In the genomic region with DNA sequence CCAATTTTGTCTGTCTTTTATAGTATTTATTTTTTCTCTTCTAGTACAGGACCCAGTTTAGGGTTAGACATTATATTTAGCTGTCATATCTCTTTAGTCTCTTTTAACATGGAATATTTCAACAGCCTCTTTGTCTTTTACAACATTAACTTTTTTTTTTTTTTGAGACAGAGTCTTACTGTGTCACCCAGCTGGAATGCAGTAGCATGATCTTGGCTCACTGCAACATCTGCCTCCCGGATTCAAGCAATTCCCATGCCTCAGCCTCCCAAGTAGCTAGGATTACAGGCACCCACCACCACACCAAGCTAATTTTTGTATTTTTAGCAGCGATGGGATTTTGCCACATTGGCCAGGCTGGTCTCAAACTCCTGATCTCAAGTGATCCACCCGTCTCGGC, we compare ENCODE assay signal across 19 cellular contexts.
DNase-seq lines count a peak whose midpoint lies in the region; ATAC-seq, FAIRE-seq and TF ChIP-seq lines count a peak whose summit lies in the region.
"Had no signal": no experiment of that assay in that cellular context is flagged by ENCODE, and none has a peak within 500 bp of the region (broad histone marks: within the 10 kb centered on the region; RNA-seq: fewer than 3 reads in every experiment).

No MANE protein-coding gene starts in this region.

- H3K27ac Mint-ChIP-seq in astrocyte (ENCODE audit: unreplicated experiment) = no peak overlapping the region

- FAIRE-seq in astrocyte (lab: Jason Lieb, UNC) = no peak
- FAIRE-seq: GM12891 had no signal

- H3K27me3 Mint-ChIP-seq in astrocyte (ENCODE audit: low read depth, unreplicated experiment) = no peaks in the 10 kb centered on the region

- no peak overlapping the region for H3K9ac ChIP-seq in astrocyte (ENCODE audit: low read length)
- H3K9ac ChIP-seq: KMS-11 had no signal

- ATAC-seq in GM21737 (IDR thresholded peaks at IDR 0.05; ENCODE audit: unreplicated experiment) = no peak
- ATAC-seq: Panc1, SK-N-SH treated with all-trans-retinoic acid at 6 μM for 48 hours had no signal

- no peak for TF ChIP-seq POLR2A in spleen (IDR thresholded peaks at IDR 0.05)

- H3K36me3 Mint-ChIP-seq in astrocyte (ENCODE audit: low read depth, unreplicated experiment) = peaks cover 13% of the 10 kb centered on the region

- no peaks in the 10 kb centered on the region for H3K79me2 ChIP-seq in astrocyte (ENCODE audit: insufficient read depth, low read length)

- no peak overlapping the region for H3K4me3 Mint-ChIP-seq in astrocyte (ENCODE audit: unreplicated experiment)
- H3K4me3 Mint-ChIP-seq: HFFc6 had no signal

- H3K4me1 Mint-ChIP-seq in astrocyte (ENCODE audit: low read depth, unreplicated experiment) = peaks cover 11% of the 10 kb centered on the region

- intact Hi-C loops in spleen (cut with DNase I; ENCODE audit: low total_unique reads) (no loop called here), tibial artery (cut with DNase I; ENCODE audit: low total_unique reads) (no loop called here)

- 90 to 96% (median 92%) methylated on average over 4 of the region's 4 CpGs for WGBS in spleen, 5 donors

- H3K4me2 ChIP-seq in astrocyte (ENCODE audit: low read length) = no peak overlapping the region
- H3K4me2 ChIP-seq: KMS-11 had no signal

- H3K36me3 ChIP-seq in astrocyte (ENCODE audit: insufficient read depth, low read length) (no peaks in the 10 kb centered on the region), spleen (no peaks in the 10 kb centered on the region), tibial artery (no peaks in the 10 kb centered on the region)

- no peak overlapping the region for H3K27ac ChIP-seq in astrocyte (ENCODE audit: low read depth, low read length)
- no peak overlapping the region for H3K27ac ChIP-seq in spleen
- no peak overlapping the region for H3K27ac ChIP-seq in tibial artery
- H3K27ac ChIP-seq: KMS-11 had no signal

- TF ChIP-seq CTCF in astrocyte (IDR thresholded peaks at IDR 0.05; ENCODE audit: insufficient read depth, low read depth, low read length) = no peak
- no peak for TF ChIP-seq CTCF in fibroblast of mammary gland (conservative IDR thresholded peaks at IDR 0.05; ENCODE audit: control insufficient read depth, insufficient read depth, low read depth, low read length)
- no peak for TF ChIP-seq CTCF in spleen (IDR thresholded peaks at IDR 0.05 in 8 of 11, conservative IDR thresholded peaks at IDR 0.05 in 3 of 11)
- TF ChIP-seq CTCF in tibial artery (IDR thresholded peaks at IDR 0.05) = no peak

- peak; percentile 28 for DNase-seq in HT1080 (ENCODE audit: low read depth)
- peak; percentile 18 for DNase-seq in astrocyte (ENCODE audit: low read depth)
- DNase-seq in fibroblast of mammary gland (ENCODE audit: low read depth) = peak; percentile 53
- DNase-seq in spleen = peak; percentile 16
- DNase-seq in tibial artery = no peak
- no peak for DNase-seq in activated CD4-positive, CD25-positive, alpha-beta regulatory T cell treated with anti-CD3 and anti-CD28 coated beads, Interleukin-2, amount 50 U/mL, for 72 hours
- DNase-seq in ureter (ENCODE audit: low spot score) = no peak
- DNase-seq: C1 segment of cervical spinal cord, GOT3, HFFc6, NCI-H1417, NCI-H1930, NCI-H510A, SHP77 had no signal

- H3K9me3 ChIP-seq in astrocyte (ENCODE audit: insufficient read depth, low read depth, low read length) (no peaks in the 10 kb centered on the region), spleen (no peaks in the 10 kb centered on the region), tibial artery (peaks cover 0 to 3% (median 0%) of the 10 kb centered on the region in 3 donors)

- H2AFZ ChIP-seq in astrocyte (ENCODE audit: low read depth, low read length) = no peak overlapping the region

- H3K4me3 ChIP-seq in astrocyte (ENCODE audit: insufficient read depth, low read depth, low read length) = no peak overlapping the region
- H3K4me3 ChIP-seq in fibroblast of mammary gland (ENCODE audit: control insufficient read depth, low read depth, low read length) = no peak overlapping the region
- H3K4me3 ChIP-seq in spleen = no peak overlapping the region
- no peak overlapping the region for H3K4me3 ChIP-seq in tibial artery

- no peaks in the 10 kb centered on the region for H3K4me1 ChIP-seq in astrocyte (ENCODE audit: insufficient read depth, low read length)
- no peaks in the 10 kb centered on the region for H3K4me1 ChIP-seq in spleen
- peaks cover 0 to 25% (median 13%) of the 10 kb centered on the region in 4 donors for H3K4me1 ChIP-seq in tibial artery

- H4K20me1 ChIP-seq in astrocyte (ENCODE audit: insufficient read depth, low read length) = no peaks in the 10 kb centered on the region

- H3K27me3 ChIP-seq in astrocyte (ENCODE audit: insufficient read depth, low read length) (no peaks in the 10 kb centered on the region), spleen (replicated peaks in 1 of 7) (no peaks in the 10 kb centered on the region), tibial artery (no peaks in the 10 kb centered on the region)

- H3K9me3 Mint-ChIP-seq in astrocyte (ENCODE audit: unreplicated experiment) = peaks cover 4% of the 10 kb centered on the region

Comparison
In these comparisons a context has a peak if more than half of its experiments do, and no peak if none do; other contexts are left out.
1. DNase-seq: peak in HT1080 (single experiment), astrocyte (single experiment), fibroblast of mammary gland (single experiment) and spleen (single experiment); none in tibial artery (0 of 2), activated CD4-positive, CD25-positive, alpha-beta regulatory T cell treated with anti-CD3 and anti-CD28 coated beads, Interleukin-2, amount 50 U/mL, for 72 hours (single experiment) and ureter (single experiment).